10 cellular contexts compared by ENCODE assay signal in the genomic region with DNA sequence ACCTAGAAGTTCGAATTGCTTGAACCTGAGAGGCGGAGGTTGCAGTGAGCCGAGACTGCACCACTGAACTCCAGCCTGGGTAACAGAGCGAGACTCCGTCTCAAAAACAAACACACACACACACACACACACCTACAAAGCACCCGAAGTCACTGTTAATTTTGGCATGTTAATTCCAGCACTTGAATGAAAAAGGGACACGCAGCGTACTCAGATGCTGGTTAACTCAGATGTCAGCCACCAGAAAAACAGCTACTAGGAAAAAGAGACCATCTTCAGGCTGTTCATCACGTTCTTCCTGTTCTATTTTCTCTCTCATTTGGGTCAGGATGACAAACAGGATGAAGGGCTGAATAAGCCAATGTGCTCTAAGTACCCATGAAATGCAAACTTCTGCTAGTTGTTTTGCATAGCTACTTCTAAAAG. TPM values are rescaled to one million over a fixed set of nuclear protein-coding genes. Genes with fewer than 3 reads are reported as not detected.
DNase-seq lines count a peak whose midpoint lies in the region; ATAC-seq and TF ChIP-seq lines count a peak whose summit lies in the region.
"Had no signal": no experiment of that assay in that cellular context is flagged by ENCODE, and none has a peak within 500 bp of the region (broad histone marks: within the 10 kb centered on the region; RNA-seq: fewer than 3 reads in every experiment).

No MANE protein-coding gene starts in this region.

- peaks cover 23% of the 10 kb centered on the region for H3K4me1 ChIP-seq in Karpas-422 (ENCODE audit: low read length)

- ATAC-seq in GM18517 (IDR thresholded peaks at IDR 0.05; ENCODE audit: unreplicated experiment) (peak; percentile 80), GM21576 (IDR thresholded peaks at IDR 0.05; ENCODE audit: unreplicated experiment) (peak; percentile 84), SK-N-SH treated with all-trans-retinoic acid at 6 μM for 48 hours (no peak)

- H3K27me3 ChIP-seq in Karpas-422 (ENCODE audit: low read length): no peaks in the 10 kb centered on the region
- no peaks in the 10 kb centered on the region for H3K27me3 ChIP-seq in brain microvascular endothelial cell (replicated peaks)

- DNase-seq in Karpas-422 (peak; percentile 78), medulla oblongata (ENCODE audit: extremely low spot score) (peak; percentile 8), HEK293T (ENCODE audit: extremely low spot score) (no peak), brain microvascular endothelial cell (no peak), SKM-1 (lab: John Stamatoyannopoulos, UW; ENCODE audit: unreplicated experiment) (no peak)

- H3K4me2 ChIP-seq in Karpas-422 (ENCODE audit: low read depth, low read length, poor library complexity, severe bottlenecking): peak overlapping the region; percentile 72
- H3K4me2 ChIP-seq: KMS-11 had no signal

- peaks cover 40% of the 10 kb centered on the region for H3K79me2 ChIP-seq in Karpas-422 (ENCODE audit: low read length)

- no peaks in the 10 kb centered on the region for H3K9me2 ChIP-seq in Karpas-422 (replicated peaks; ENCODE audit: insufficient read depth, low read length)

- TF ChIP-seq CTCF in brain microvascular endothelial cell (IDR thresholded peaks at IDR 0.05; ENCODE audit: low read depth, low read length, missing control alignments): no peak

- H3K27ac ChIP-seq in Karpas-422 (ENCODE audit: low read length): peak overlapping the region; percentile 78
- H3K27ac ChIP-seq in brain microvascular endothelial cell: no peak overlapping the region
- H3K27ac ChIP-seq: epithelial cell of prostate, KMS-11 had no signal

- H3K9me3 ChIP-seq in Karpas-422 (ENCODE audit: low read length): no peaks in the 10 kb centered on the region

- CTCF ChIA-PET in HEK293T (lab: Yijun Ruan, JAX): interaction anchor here (0.8 to 1.1 kb wide), 2 partner anchors 11 to 294 kb away, joined by 3 read pairs; no protein-coding TSS in a partner anchor

- no peaks in the 10 kb centered on the region for H4K20me1 ChIP-seq in Karpas-422 (ENCODE audit: insufficient read depth, low read depth, low read length)

- no peaks in the 10 kb centered on the region; the same call in 1 of the 2 replicates for H3K36me3 ChIP-seq in Karpas-422 (ENCODE audit: insufficient read depth, low read length)
- no peaks in the 10 kb centered on the region for H3K36me3 ChIP-seq in brain microvascular endothelial cell (replicated peaks)

- H3K4me3 ChIP-seq in Karpas-422 (ENCODE audit: low read length): peak overlapping the region; percentile 44
- H3K4me3 ChIP-seq in brain microvascular endothelial cell (ENCODE audit: low read depth, low read length): no peak overlapping the region

- in situ Hi-C loops in brain microvascular endothelial cell (cut with HindIII; ENCODE audit: low pct_ligation_motif_present, low sequenced_read_pairs): no loop called here

- H3K9ac ChIP-seq in Karpas-422 (ENCODE audit: low read length): peak overlapping the region; percentile 47
- H3K9ac ChIP-seq: KMS-11 had no signal

- POLR2A ChIA-PET in HEK293T (lab: Yijun Ruan, JAX): interaction anchor here (0.5 kb wide), 1 partner anchor 169 kb away, joined by 3 read pairs; no protein-coding TSS in a partner anchor

- H2AFZ ChIP-seq in Karpas-422 (ENCODE audit: low read length): peak overlapping the region; percentile 4; the same call in 1 of the 2 replicates

TF ChIP-seq in HEK293T, 16 proteins besides CTCF, POLR2A, EP300 and RAD21:
- TF ChIP-seq SP1 (IDR thresholded peaks at IDR 0.05) (no peak), PKNOX1 (IDR thresholded peaks at IDR 0.05) (no peak), FOXM1 (IDR thresholded peaks at IDR 0.05; ENCODE audit: borderline replicate concordance) (no peak), HDGF (IDR thresholded peaks at IDR 0.05; ENCODE audit: borderline replicate concordance) (no peak), CTBP1 (IDR thresholded peaks at IDR 0.05; ENCODE audit: borderline replicate concordance) (no peak), ZNF384 (IDR thresholded peaks at IDR 0.05) (no peak), L3MBTL2 (conservative IDR thresholded peaks at IDR 0.05) (no peak), BHLHE40 (IDR thresholded peaks at IDR 0.05; ENCODE audit: borderline replicate concordance) (no peak), LEF1 (IDR thresholded peaks at IDR 0.05; ENCODE audit: borderline replicate concordance) (no peak), ELF4 (IDR thresholded peaks at IDR 0.05) (no peak), NFRKB (IDR thresholded peaks at IDR 0.05) (no peak)

TF ChIP-seq in SK-N-SH treated with all-trans-retinoic acid at 6 μM for 48 hours, 23 proteins besides CTCF, POLR2A, EP300 and RAD21:
- TF ChIP-seq CSDC2 (CRISPR knock-in tag; IDR thresholded peaks at IDR 0.05) (no peak), BACH2 (CRISPR knock-in tag; IDR thresholded peaks at IDR 0.05; ENCODE audit: borderline replicate concordance) (no peak), ZNF70 (CRISPR knock-in tag; IDR thresholded peaks at IDR 0.05) (no peak), ZC3H10 (CRISPR knock-in tag; IDR thresholded peaks at IDR 0.05) (no peak), TCF4 (CRISPR knock-in tag; IDR thresholded peaks at IDR 0.05; ENCODE audit: borderline replicate concordance) (no peak), GLIS3 (CRISPR knock-in tag; IDR thresholded peaks at IDR 0.05) (no peak), PPARA (CRISPR knock-in tag; IDR thresholded peaks at IDR 0.05; ENCODE audit: borderline replicate concordance) (no peak), ARNTL (CRISPR knock-in tag; IDR thresholded peaks at IDR 0.05; ENCODE audit: borderline replicate concordance, low read depth) (no peak), ZNF565 (CRISPR knock-in tag; conservative IDR thresholded peaks at IDR 0.05; ENCODE audit: low read depth) (no peak)
- TF ChIP-seq, protein P1, sequence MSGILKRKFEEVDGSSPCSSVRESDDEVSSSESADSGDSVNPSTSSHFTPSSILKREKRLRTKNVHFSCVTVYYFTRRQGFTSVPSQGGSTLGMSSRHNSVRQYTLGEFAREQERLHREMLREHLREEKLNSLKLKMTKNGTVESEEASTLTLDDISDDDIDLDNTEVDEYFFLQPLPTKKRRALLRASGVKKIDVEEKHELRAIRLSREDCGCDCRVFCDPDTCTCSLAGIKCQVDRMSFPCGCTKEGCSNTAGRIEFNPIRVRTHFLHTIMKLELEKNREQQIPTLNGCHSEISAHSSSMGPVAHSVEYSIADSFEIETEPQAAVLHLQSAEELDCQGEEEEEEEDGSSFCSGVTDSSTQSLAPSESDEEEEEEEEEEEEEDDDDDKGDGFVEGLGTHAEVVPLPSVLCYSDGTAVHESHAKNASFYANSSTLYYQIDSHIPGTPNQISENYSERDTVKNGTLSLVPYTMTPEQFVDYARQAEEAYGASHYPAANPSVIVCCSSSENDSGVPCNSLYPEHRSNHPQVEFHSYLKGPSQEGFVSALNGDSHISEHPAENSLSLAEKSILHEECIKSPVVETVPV (CRISPR knock-in tag; IDR thresholded peaks at IDR 0.05): no peak

RNA-seq across cellular contexts. Expression of gene BLOC1S5, which starts 46.9 kb away (rescaled TPM):
- total RNA-seq in Karpas-422 (2014; rRNA removed; shearing (Covaris generic); ENCODE audit: low replicate concordance): 21.0 and 24.9 TPM in 2 replicates

Comparison
In these comparisons a context has a peak if more than half of its experiments do, and no peak if none do; other contexts are left out.
1. DNase-seq: peak in Karpas-422 (single experiment) and medulla oblongata (single experiment); none in HEK293T (single experiment), brain microvascular endothelial cell (single experiment) and SKM-1 (single experiment).